Comparison of ENCODE assay signal across 8 cellular contexts in genomic region chr10:43137971-43138756, GRCh38. TPM values are rescaled to one million over a fixed set of nuclear protein-coding genes. Genes with fewer than 3 reads are reported as not detected.
DNase-seq lines count a peak whose midpoint lies in the region; ATAC-seq, FAIRE-seq and TF ChIP-seq lines count a peak whose summit lies in the region.

CSGALNACT2 (plus strand) TSS chr10:43138445; CDS start chr10:43155150, 16,705 bp downstream.

- no peak within 1 kb of the TSS for H4K5ac ChIP-seq in H1 (ENCODE audit: insufficient read length, low read depth, low read length)

- peak; percentile 66 for ATAC-seq in CD4-positive, alpha-beta T cell (ENCODE audit: poor library complexity)
- ATAC-seq in GM19438 (IDR thresholded peaks at IDR 0.05; ENCODE audit: low read depth, unreplicated experiment) (peak; percentile 64), HG03565 (IDR thresholded peaks at IDR 0.05; ENCODE audit: unreplicated experiment) (peak; percentile 55)

- WGBS in H1 (ENCODE audit: extremely low coverage in 1 of 2, insufficient coverage in 1 of 2, insufficient read length in 1 of 2, insufficient replicate concordance in 2 of 2, low coverage in 1 of 2, low lambda C conversion rate in 2 of 2, missing lambda C conversion rate in 1 of 2), 2 experiments, result 1% methylated on average over 80 of the region's 95 CpGs; no CpG with 5 or more reads in 1 of the 2 experiments
- WGBS in mesenchymal stem cell, result under 1% methylated on average over 76 of the region's 95 CpGs

- no peak within 1 kb of the TSS for H3K56ac ChIP-seq in H1 (replicated peaks; ENCODE audit: insufficient read length, low read depth, low read length)

- H2BK15ac ChIP-seq in H1 (ENCODE audit: low read length), result no peak within 1 kb of the TSS
- H2BK15ac ChIP-seq in mesenchymal stem cell (ENCODE audit: low read depth, poor library complexity, severe bottlenecking), result peak within 1 kb of the TSS; percentile 99

- peaks cover 47% of the 10 kb centered on the region for H3K4me1 Mint-ChIP-seq in CD4-positive, alpha-beta T cell (ENCODE audit: low read depth)

- no peak for TF ChIP-seq RAD21 in H1 (IDR thresholded peaks at IDR 0.05 in 1 of 2, conservative IDR thresholded peaks at IDR 0.05 in 1 of 2; ENCODE audit: low read depth in 2 of 2, low read length in 2 of 2)

- FAIRE-seq in H1 (lab: Jason Lieb, UNC), result no peak

- CTCF ChIA-PET in CD4-positive, alpha-beta T cell (lab: Charles Lee), result interaction anchor here (0.7 to 2.0 kb wide), 5 partner anchors 25 to 66 kb away, joined by 3 to 10 read pairs (median 3); no protein-coding TSS in a partner anchor
- CTCF ChIA-PET in H1 (lab: Charles Lee; ENCODE audit: partially characterized antibody), result interaction anchor here (1.2 to 1.4 kb wide), 2 partner anchors 19 to 22 kb away, joined by 3 read pairs; no protein-coding TSS in a partner anchor

- H4K91ac ChIP-seq in H1 (replicated peaks; ENCODE audit: insufficient read length, low read length) (peak within 1 kb of the TSS; percentile 59), mesenchymal stem cell (ENCODE audit: low read length) (peak within 1 kb of the TSS; percentile 88)

- peak within 1 kb of the TSS; percentile 72; the same call in 1 of the 2 replicates for H2BK12ac ChIP-seq in H1 (ENCODE audit: low read depth, low read length)
- peak within 1 kb of the TSS in 1 of 2 experiments; percentile 84 for H2BK12ac ChIP-seq in mesenchymal stem cell (ENCODE audit: low read length in 2 of 2)

- H2AK5ac ChIP-seq in H1 (ENCODE audit: low read depth, low read length) (no peak within 1 kb of the TSS), mesenchymal stem cell (ENCODE audit: low read length, severe bottlenecking) (peak within 1 kb of the TSS; percentile 25)

- no peaks in the 10 kb centered on the region for H3K9me3 ChIP-seq in CD4-positive, alpha-beta T cell (ENCODE audit: control insufficient read depth, low read length)
- H3K9me3 ChIP-seq in H1 (ENCODE audit: insufficient read depth in 2 of 2, low read depth in 1 of 2, low read length in 1 of 2), result no peaks in the 10 kb centered on the region
- H3K9me3 ChIP-seq in mesenchymal stem cell (ENCODE audit: control insufficient read depth, low read length), result no peaks in the 10 kb centered on the region

- H3K27me3 Mint-ChIP-seq in CD4-positive, alpha-beta T cell, result no peaks in the 10 kb centered on the region

- H4K20me1 ChIP-seq in H1 (replicated peaks in 1 of 2; ENCODE audit: control insufficient read depth in 1 of 2, insufficient read depth in 2 of 2, low read length in 2 of 2), result peaks cover 0 to 2% of the 10 kb centered on the region in 2 experiments

- H2BK120ac ChIP-seq in H1 (replicated peaks; ENCODE audit: low read depth, low read length), result no peak within 1 kb of the TSS
- peak within 1 kb of the TSS; percentile 93 for H2BK120ac ChIP-seq in mesenchymal stem cell (ENCODE audit: low read depth, low read length)

- peak within 1 kb of the TSS; percentile 71 for H3K18ac ChIP-seq in H1 (ENCODE audit: extremely low read depth, low read length)
- H3K18ac ChIP-seq in mesenchymal stem cell (ENCODE audit: low read depth in 1 of 2, low read length in 2 of 2), result peak within 1 kb of the TSS; percentile 86 to 94

- peaks cover 0 to 12% of the 10 kb centered on the region in 2 experiments; a peak in 1 of 4 replicates for H3K79me2 ChIP-seq in H1 (ENCODE audit: control insufficient read depth in 1 of 2, insufficient read depth in 2 of 2, low read length in 2 of 2)

- H3K36me3 ChIP-seq in H1 (ENCODE audit: control insufficient read depth in 2 of 4, insufficient read depth in 4 of 4, low read length in 3 of 4) (no peaks in the 10 kb centered on the region), mesenchymal stem cell (ENCODE audit: control insufficient read depth in 1 of 2, insufficient read depth in 2 of 2, low read depth in 1 of 2, low read length in 2 of 2) (no peaks in the 10 kb centered on the region)

- H2BK20ac ChIP-seq in H1 (ENCODE audit: low read length), result no peak within 1 kb of the TSS

- intact Hi-C loops in CD4-positive, alpha-beta T cell (cut with DNase I, micrococcal nuclease), result loop anchor here (2.0 to 10.0 kb wide), 11 partner anchors 64 to 1817 kb away; partner anchors contain the start of genes BMS1 (in 1 of the 2), RASSF4 (in 1 of the 2), ZNF239 (in 1 of the 2) and ZNF32 (in 1 of the 2)

- peak within 1 kb of the TSS; percentile 96 for H3K27ac Mint-ChIP-seq in CD4-positive, alpha-beta T cell

- H3K14ac ChIP-seq in H1 (ENCODE audit: insufficient read length), result no peak within 1 kb of the TSS
- peak within 1 kb of the TSS; percentile 5 to 22 for H3K14ac ChIP-seq in mesenchymal stem cell (ENCODE audit: low read length in 2 of 2)

- H2AFZ ChIP-seq in H1 (ENCODE audit: low read length) (peak within 1 kb of the TSS; percentile 37), mesenchymal stem cell (ENCODE audit: low read depth, low read length) (peak within 1 kb of the TSS; percentile 60)

- H3K4me3 Mint-ChIP-seq in CD4-positive, alpha-beta T cell, result peak within 1 kb of the TSS; percentile 96

- H3K79me1 ChIP-seq in H1 (ENCODE audit: low read depth, low read length) (no peaks in the 10 kb centered on the region), mesenchymal stem cell (replicated peaks; ENCODE audit: low read length, poor library complexity, severe bottlenecking) (peaks cover 6% of the 10 kb centered on the region)

- H3K23ac ChIP-seq in H1 (ENCODE audit: insufficient read length) (no peak within 1 kb of the TSS), mesenchymal stem cell (ENCODE audit: low read length in 2 of 2) (peak within 1 kb of the TSS in 1 of 2 experiments; percentile 23)

- POLR2A ChIA-PET in CD4-positive, alpha-beta T cell (lab: Charles Lee), result interaction anchor here (0.6 to 3.9 kb wide), 34 partner anchors 8 to 499 kb away, joined by 3 to 41 read pairs (median 5); partner anchors contain the start of genes BMS1, HNRNPF, ZNF239 and ZNF33B
- POLR2A ChIA-PET in H1 (lab: Charles Lee; ENCODE audit: partially characterized antibody), result interaction anchor here (0.6 to 1.0 kb wide), 3 partner anchors 21 to 266 kb away, joined by 3 to 4 read pairs (median 3); no protein-coding TSS in a partner anchor

- DNase-seq in CD4-positive, alpha-beta T cell, result peak; percentile 75 to 90 (median 84)
- peak; percentile 79 for DNase-seq in NK-92 treated with Interleukin-12 subunit alpha and Interleukin-12 subunit beta, amount 100 ng/mL, for 24 hours (lab: John Stamatoyannopoulos, UW)
- peak; percentile 74 to 75 for DNase-seq in activated CD8-positive, alpha-beta memory T cell treated with anti-CD3 and anti-CD28 coated beads for 4 hours (ENCODE audit: low read depth in 2 of 2)
- peak in 1 of 2 experiments; percentile 77 for DNase-seq in H1 (ENCODE audit: low read depth in 1 of 2, low spot score in 2 of 2)
- DNase-seq in mesenchymal stem cell, result peak; percentile 90
- peak; percentile 64 for DNase-seq in stimulated activated CD8-positive, alpha-beta memory T cell treated with anti-CD3 and anti-CD28 coated beads, Interleukin-12 subunit alpha, Interleukin-12 subunit beta, amount 100 ng/mL, for 24 hours (ENCODE audit: extremely low read depth)

- TF ChIP-seq CTCF in CD4-positive, alpha-beta T cell (IDR thresholded peaks at IDR 0.05), result no peak
- no peak for TF ChIP-seq CTCF in H1 (IDR thresholded peaks at IDR 0.05; ENCODE audit: control extremely low read depth in 1 of 3, insufficient read depth in 1 of 3, low read depth in 1 of 3, low read length in 3 of 3)

- H3K9ac ChIP-seq in H1 (replicated peaks in 1 of 4; ENCODE audit: extremely low read depth in 1 of 4, low read depth in 3 of 4, low read length in 3 of 4) (peak within 1 kb of the TSS in 3 of 4 experiments; percentile 29 to 32 (median 29); a peak in 5 of 7 replicates), mesenchymal stem cell (ENCODE audit: low read length) (peak within 1 kb of the TSS; percentile 97)

- H3K4me3 ChIP-seq in H1 (ENCODE audit: extremely low read depth in 1 of 4, insufficient read depth in 2 of 4, low read depth in 3 of 4, low read length in 4 of 4) (peak within 1 kb of the TSS; percentile 71 to 93 (median 80)), mesenchymal stem cell (ENCODE audit: insufficient read depth in 1 of 2, low read depth in 1 of 2, low read length in 2 of 2) (peak within 1 kb of the TSS; percentile 80 to 95)

- peak within 1 kb of the TSS; percentile 71 to 78 for H3K4me2 ChIP-seq in H1 (ENCODE audit: insufficient read depth in 1 of 2, low read depth in 2 of 2, low read length in 2 of 2)
- peak within 1 kb of the TSS; percentile 77 for H3K4me2 ChIP-seq in mesenchymal stem cell (ENCODE audit: low read length, poor library complexity, severe bottlenecking)

- H3K9me3 Mint-ChIP-seq in CD4-positive, alpha-beta T cell, result no peaks in the 10 kb centered on the region

- peak within 1 kb of the TSS; percentile 36; the same call in 1 of the 2 replicates for H4K8ac ChIP-seq in H1 (ENCODE audit: extremely low read depth, insufficient read depth, low read length)
- peak within 1 kb of the TSS; percentile 83 for H4K8ac ChIP-seq in mesenchymal stem cell (ENCODE audit: low read length)

- H3K36me3 Mint-ChIP-seq in CD4-positive, alpha-beta T cell (ENCODE audit: low read depth), result peaks cover 11% of the 10 kb centered on the region

- no peaks in the 10 kb centered on the region for H3K27me3 ChIP-seq in CD4-positive, alpha-beta T cell (ENCODE audit: control insufficient read depth, insufficient read depth, low read length)
- H3K27me3 ChIP-seq in H1 (replicated peaks in 1 of 4; ENCODE audit: control insufficient read depth in 3 of 4, extremely low read depth in 1 of 4, insufficient read depth in 3 of 4, low read length in 3 of 4), result peaks cover 0 to 7% (median 1%) of the 10 kb centered on the region in 4 experiments; a peak in 3 of 7 replicates
- H3K27me3 ChIP-seq in mesenchymal stem cell (ENCODE audit: control insufficient read depth in 1 of 2, insufficient read depth in 1 of 2, low read length in 2 of 2), result no peaks in the 10 kb centered on the region

- H2BK5ac ChIP-seq in H1 (ENCODE audit: low read depth, low read length), result no peak within 1 kb of the TSS
- H2BK5ac ChIP-seq in mesenchymal stem cell (ENCODE audit: low read depth, low read length, poor library complexity, severe bottlenecking), result peak within 1 kb of the TSS; percentile 78

- no peak for TF ChIP-seq POLR2A in H1 (IDR thresholded peaks at IDR 0.05; ENCODE audit: control extremely low read depth in 1 of 2, low read depth in 2 of 2, low read length in 2 of 2)

- H3K23me2 ChIP-seq in H1 (ENCODE audit: low read depth, low read length), result peaks cover 14% of the 10 kb centered on the region

- H3K4me1 ChIP-seq in H1 (replicated peaks in 1 of 4; ENCODE audit: control insufficient read depth in 3 of 4, insufficient read depth in 4 of 4, low read length in 3 of 4) (peaks cover 0 to 2% (median 0%) of the 10 kb centered on the region in 4 experiments; a peak in 4 of 7 replicates), mesenchymal stem cell (ENCODE audit: control insufficient read depth, insufficient read depth, low read depth, low read length) (peaks cover 13% of the 10 kb centered on the region)

- H3K27ac ChIP-seq in CD4-positive, alpha-beta T cell (ENCODE audit: low read depth, low read length), result peak within 1 kb of the TSS; percentile 88
- H3K27ac ChIP-seq in H1 (ENCODE audit: low read depth, low read length), result no peak within 1 kb of the TSS
- H3K27ac ChIP-seq in mesenchymal stem cell (ENCODE audit: low read length, poor library complexity, severe bottlenecking), result peak within 1 kb of the TSS; percentile 71

- H3K4ac ChIP-seq in H1 (replicated peaks; ENCODE audit: insufficient read length, low read depth, low read length) (peak within 1 kb of the TSS; percentile 44), mesenchymal stem cell (ENCODE audit: low read depth in 1 of 2, low read length in 2 of 2) (peak within 1 kb of the TSS; percentile 62 to 89)

- no peak for TF ChIP-seq EP300 in H1 (IDR thresholded peaks at IDR 0.05; ENCODE audit: borderline replicate concordance in 1 of 2, low read depth in 2 of 2, low read length in 2 of 2)

RNA-seq across cellular contexts. Expression of gene CSGALNACT2, which starts in this region (rescaled TPM):
- 10 to 100 TPM; 59.4 to 60.9 TPM for total RNA-seq in CD4-positive, alpha-beta T cell
- 5.3 and 5.7 TPM in 2 replicates for total RNA-seq in H1 (2021; fragmentation: NEBNext Ultra II Directional; extraction: Animal tissue kit (Norgen Biotek cat#: 25700))
- polyA plus RNA-seq in H1 (2011; rRNA removed), result 1.8 and 2.6 TPM in 2 replicates
- 3.2 TPM for polyA plus RNA-seq in H1 (2011; cell fraction: cytosol; rRNA removed)
- polyA plus RNA-seq in H1 (2011; cell fraction: nucleus; rRNA removed), result 1.9 TPM
- 2.4 to 4.0 TPM (median 2.7 TPM) in 4 replicates for polyA plus RNA-seq in H1 (2012, experiment 1 of 2)
- 0.38 TPM for polyA plus RNA-seq in H1 (2012, experiment 2 of 2)
- polyA plus RNA-seq in H1 (2013, experiment 1 of 2), result 5.4 TPM
- 5.1 TPM for polyA plus RNA-seq in H1 (2013, experiment 2 of 2)
- 3.4 and 4.1 TPM in 2 replicates for polyA minus RNA-seq in H1 (2011; rRNA and poly(A)+ RNA removed)
- polyA minus RNA-seq in H1 (2011; cell fraction: cytosol; rRNA and poly(A)+ RNA removed), result 1.5 TPM
- polyA minus RNA-seq in H1 (2011; cell fraction: nucleus; rRNA and poly(A)+ RNA removed), result 5.9 TPM
- polyA plus RNA-seq in mesenchymal stem cell (2013, experiment 1 of 2), result 35.5 TPM
- polyA plus RNA-seq in mesenchymal stem cell (2013, experiment 2 of 2), result 37.6 TPM
